ENCODE assay signal across 10 cellular contexts in the genomic region with DNA sequence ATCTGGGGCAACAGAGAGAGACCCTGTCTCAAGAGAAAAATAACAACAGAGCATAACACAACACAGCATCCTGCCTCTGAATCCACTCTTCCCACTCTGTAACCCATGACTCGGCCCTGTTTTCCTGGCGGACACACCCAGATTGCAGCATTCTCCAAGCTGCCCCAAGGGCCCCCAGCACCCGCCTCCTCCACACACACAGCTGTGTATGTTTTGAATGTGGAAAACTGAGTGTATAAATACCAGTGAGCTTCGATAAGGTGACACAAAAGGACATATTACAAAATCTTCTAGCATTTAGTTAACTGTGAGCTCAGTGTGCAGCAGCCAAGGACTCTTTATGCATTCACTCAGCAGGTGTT. TPM values are rescaled to one million over a fixed set of nuclear protein-coding genes. Genes with fewer than 3 reads are reported as not detected.
DNase-seq lines count a peak whose midpoint lies in the region; ATAC-seq and TF ChIP-seq lines count a peak whose summit lies in the region.
"Had no signal": no experiment of that assay in that cellular context is flagged by ENCODE, and none has a peak within 500 bp of the region (broad histone marks: within the 10 kb centered on the region; RNA-seq: fewer than 3 reads in every experiment).

No MANE protein-coding gene starts in this region.

- in situ Hi-C loops in transverse colon (cut with MboI; ENCODE audit: low pct_ligation_motif_present in 1 of 4, low pct_unique_long_range_greater_than_20kb in 1 of 4, low sequenced_read_pairs in 3 of 4) = loop anchor here in 2 of 4 donors (10.0 kb wide), 1 partner anchor 50 kb away; no protein-coding TSS in a partner anchor

- H3K9ac ChIP-seq in duodenal mucosa (ENCODE audit: low read depth in 1 of 2, low read length in 2 of 2) = no peak overlapping the region

- H3K4me1 Mint-ChIP-seq in HFFc6 (ENCODE audit: low read depth) = peaks cover 23% of the 10 kb centered on the region

- no peak for TF ChIP-seq EP300 in transverse colon (IDR thresholded peaks at IDR 0.05; ENCODE audit: low read depth)

- TF ChIP-seq CTCF in HFFc6 (IDR thresholded peaks at IDR 0.05) (no peak), left lung (IDR thresholded peaks at IDR 0.05) (no peak), transverse colon (IDR thresholded peaks at IDR 0.05) (peak in 2 of 5 experiments; percentile 14 to 20)

- peak; percentile 71 for ATAC-seq in left lung
- ATAC-seq: GM12878 had no signal

- no peaks in the 10 kb centered on the region for H3K36me3 Mint-ChIP-seq in HFFc6 (ENCODE audit: low read depth)

- DNase-seq in HFFc6 (peak; percentile 67), left lung (peak; percentile 60 to 76), transverse colon (peak; percentile 72), NCI-H2107 treated with DMSO at 0.1 percent for 48 hours (lab: John Stamatoyannopoulos, UW; ENCODE audit: unreplicated experiment) (no peak)
- DNase-seq in activated CD4-positive, CD25-positive, alpha-beta regulatory T cell treated with anti-CD3 and anti-CD28 coated beads, Interleukin-2, amount 50 U/mL, for 72 hours = no peak
- no peak for DNase-seq in stimulated activated CD4-positive, alpha-beta T cell treated with anti-CD3 and anti-CD28 coated beads, Interleukin-4, amount 100 ng/mL, for 24 hours
- DNase-seq in activated CD4-positive, alpha-beta T cell treated with anti-CD3 and anti-CD28 coated beads for 48 hours = no peak

- intact Hi-C loops in left lung (cut with DNase I) (no loop called here), transverse colon (cut with DNase I; ENCODE audit: low total_unique reads) (loop anchor here (5.0 kb wide), 1 partner anchor 57 kb away; no protein-coding TSS in a partner anchor)

- H3K27ac ChIP-seq in duodenal mucosa (ENCODE audit: low read depth, low read length) (peak overlapping the region; percentile 49), left lung (peak overlapping the region; percentile 62 to 72), transverse colon (peak overlapping the region; percentile 47 to 78 (median 66))

- peaks cover 1 to 8% of the 10 kb centered on the region in 2 donors for H3K36me3 ChIP-seq in duodenal mucosa (ENCODE audit: control insufficient read depth in 1 of 2, insufficient read depth in 2 of 2, low read length in 2 of 2)
- H3K36me3 ChIP-seq in left lung = peaks cover 0 to 5% of the 10 kb centered on the region in 2 donors
- H3K36me3 ChIP-seq in transverse colon = no peaks in the 10 kb centered on the region

- no peaks in the 10 kb centered on the region for H3K9me3 Mint-ChIP-seq in HFFc6

- H3K4me3 ChIP-seq in duodenal mucosa (ENCODE audit: low read depth in 1 of 2, low read length in 2 of 2) (no peak overlapping the region), left lung (no peak overlapping the region), transverse colon (no peak overlapping the region)
- H3K4me3 ChIP-seq: GM12878, HAP-1 had no signal

- H3K9me3 ChIP-seq in duodenal mucosa (ENCODE audit: control insufficient read depth in 1 of 2, low read length in 2 of 2) (no peaks in the 10 kb centered on the region), left lung (no peaks in the 10 kb centered on the region), transverse colon (no peaks in the 10 kb centered on the region)
- H3K9me3 ChIP-seq: HAP-1 had no signal

- no peak for TF ChIP-seq POLR2A in transverse colon (IDR thresholded peaks at IDR 0.05)

- WGBS in transverse colon (ENCODE audit: low coverage in 1 of 2), 2 donors = 58% methylated on average over 4 of the region's 4 CpGs; no CpG with 5 or more reads in 1 of the 2 donors

- H3K27ac Mint-ChIP-seq in HFFc6 = peak overlapping the region; percentile 71

- H3K27me3 ChIP-seq in duodenal mucosa (ENCODE audit: control insufficient read depth in 1 of 2, insufficient read depth in 2 of 2, low read length in 2 of 2) (no peaks in the 10 kb centered on the region), left lung (no peaks in the 10 kb centered on the region), transverse colon (no peaks in the 10 kb centered on the region)

- no peak overlapping the region for H3K4me3 Mint-ChIP-seq in HFFc6

- H3K27me3 Mint-ChIP-seq in HFFc6 (ENCODE audit: insufficient read depth) = peaks cover 5% of the 10 kb centered on the region

- H3K4me1 ChIP-seq in duodenal mucosa (ENCODE audit: control insufficient read depth in 1 of 2, insufficient read depth in 2 of 2, low read length in 2 of 2) = peaks cover 17 to 25% of the 10 kb centered on the region in 2 donors
- H3K4me1 ChIP-seq in left lung = peaks cover 18 to 40% of the 10 kb centered on the region in 2 donors
- peaks cover 16 to 58% (median 30%) of the 10 kb centered on the region in 4 donors for H3K4me1 ChIP-seq in transverse colon

RNA-seq across cellular contexts. Expression of gene IMPA2, which starts 13.0 kb away (rescaled TPM):
- total RNA-seq in HFFc6 (2021; fragmentation: NEBNext Ultra II Directional; extraction: Animal tissue kit (Norgen Biotek cat#: 25700)) = 1 to 10 TPM; 1.2 to 2.5 (median 1.5) TPM
- total RNA-seq in left lung (10 to 100 TPM; 62.2 to 92.5 TPM), transverse colon (100 to 1,000 TPM in 1 of 4 donors, 10 to 100 TPM in 3; 50.1 to 290 (median 84.6) TPM)

Comparison
In these comparisons a context has a peak if more than half of its experiments do, and no peak if none do; other contexts are left out.
1. DNase-seq: peak in HFFc6 (single experiment), left lung (2 of 2) and transverse colon (single experiment); none in NCI-H2107 treated with DMSO at 0.1 percent for 48 hours (single experiment), activated CD4-positive, CD25-positive, alpha-beta regulatory T cell treated with anti-CD3 and anti-CD28 coated beads, Interleukin-2, amount 50 U/mL, for 72 hours (single experiment), stimulated activated CD4-positive, alpha-beta T cell treated with anti-CD3 and anti-CD28 coated beads, Interleukin-4, amount 100 ng/mL, for 24 hours (single experiment) and activated CD4-positive, alpha-beta T cell treated with anti-CD3 and anti-CD28 coated beads for 48 hours (single experiment).
2. RNA of gene IMPA2, which starts 13.0 kb away (total RNA-seq): 62.2 to 92.5 TPM in left lung and 50.1 to 290 TPM in transverse colon; 1.2 to 2.5 TPM in HFFc6; every median in the first group is over 10 times any median in the second.
3. Peak in every context shown above with its lines, with median percentiles within 50 percentile points of each other: H3K27ac ChIP-seq.